ENCODE assay signal across 1 cellular context in genomic region chr19:19443283-19443682, GRCh38.
TF ChIP-seq lines count a peak whose summit lies in the region.

No MANE protein-coding gene starts in this region.

TF ChIP-seq in GM12878, 131 proteins besides CTCF, POLR2A, EP300 and RAD21:
- TF ChIP-seq MYB (IDR thresholded peaks at IDR 0.05; ENCODE audit: borderline replicate concordance, low read depth, low read length) (no peak), ZBTB11 (CRISPR knock-in tag; IDR thresholded peaks at IDR 0.05) (no peak), CBX3 (IDR thresholded peaks at IDR 0.05; ENCODE audit: borderline replicate concordance, low read depth) (no peak)
